ENCODE assay signal across 2 cellular contexts in the genomic region with DNA sequence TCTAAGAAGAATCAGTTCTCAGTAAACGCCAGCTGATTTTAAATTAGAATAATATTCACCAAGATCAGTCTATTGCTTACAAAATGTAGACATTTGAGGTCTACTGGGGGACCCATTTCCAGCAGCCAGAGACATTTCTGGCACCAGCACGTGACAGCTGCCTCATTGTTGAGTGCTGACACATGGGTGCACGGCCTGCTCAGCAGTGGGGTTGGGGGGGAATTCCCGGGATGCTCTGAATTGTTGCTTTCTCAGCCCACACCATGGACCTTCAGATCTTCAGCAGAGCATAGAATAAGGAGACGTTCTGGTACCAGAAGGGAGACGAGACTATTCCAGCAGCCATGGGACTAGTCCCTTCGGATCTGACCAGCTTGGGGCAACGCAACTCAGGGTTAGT.
TF ChIP-seq lines count a peak whose summit lies in the region.

No MANE protein-coding gene starts in this region.

TF ChIP-seq in A549, 52 proteins besides CTCF, POLR2A, EP300 and RAD21:
- TF ChIP-seq BHLHE40 (IDR thresholded peaks at IDR 0.05; ENCODE audit: low read depth, low read length): no peak
- no peak for TF ChIP-seq HDAC2 (IDR thresholded peaks at IDR 0.05)
- TF ChIP-seq HOXA7 (CRISPR knock-in tag; IDR thresholded peaks at IDR 0.05): no peak
- no peak for TF ChIP-seq FOXS1 (CRISPR knock-in tag; IDR thresholded peaks at IDR 0.05)
- no peak for TF ChIP-seq CEBPB (IDR thresholded peaks at IDR 0.05)
- TF ChIP-seq ZSCAN20 (CRISPR knock-in tag; IDR thresholded peaks at IDR 0.05): no peak
- TF ChIP-seq EHF (CRISPR knock-in tag; IDR thresholded peaks at IDR 0.05): no peak
- no peak for TF ChIP-seq SREBF2 (IDR thresholded peaks at IDR 0.05)
- no peak for TF ChIP-seq ELK1 (IDR thresholded peaks at IDR 0.05; ENCODE audit: low read depth, low read length)
- TF ChIP-seq ZFP36 (IDR thresholded peaks at IDR 0.05; ENCODE audit: borderline replicate concordance, partially characterized antibody): no peak

TF ChIP-seq in HepG2, 621 proteins besides CTCF, POLR2A, EP300 and RAD21:
- TF ChIP-seq ZNF629 (CRISPR knock-in tag; conservative IDR thresholded peaks at IDR 0.05) (no peak), TBL1XR1 (IDR thresholded peaks at IDR 0.05; ENCODE audit: borderline replicate concordance, low read length, partially characterized antibody) (no peak), RBFOX2 (IDR thresholded peaks at IDR 0.05; ENCODE audit: low read depth, low read length) (no peak), TMF1 (CRISPR knock-in tag; IDR thresholded peaks at IDR 0.05; ENCODE audit: low read depth) (no peak), HMGXB3 (CRISPR knock-in tag; IDR thresholded peaks at IDR 0.05; ENCODE audit: borderline replicate concordance) (no peak), PHF21A (CRISPR knock-in tag; IDR thresholded peaks at IDR 0.05) (no peak), SMC3 (IDR thresholded peaks at IDR 0.05; ENCODE audit: low read length) (no peak), ZNF703 (CRISPR knock-in tag; IDR thresholded peaks at IDR 0.05; ENCODE audit: borderline replicate concordance) (no peak)
- TF ChIP-seq, protein P1, sequence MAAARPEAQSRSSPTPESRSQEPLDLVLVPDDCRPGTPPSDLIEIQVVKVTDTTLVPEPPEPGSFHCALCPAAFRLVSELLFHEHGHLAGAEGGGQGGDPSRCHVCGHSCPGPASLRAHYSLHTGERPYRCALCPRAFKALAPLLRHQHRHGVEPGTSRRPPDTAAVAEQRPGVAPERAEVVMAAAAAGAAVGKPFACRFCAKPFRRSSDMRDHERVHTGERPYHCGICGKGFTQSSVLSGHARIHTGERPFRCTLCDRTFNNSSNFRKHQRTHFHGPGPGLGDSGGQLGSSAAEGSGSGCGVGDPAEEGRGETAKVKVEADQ (CRISPR knock-in tag; IDR thresholded peaks at IDR 0.05; ENCODE audit: borderline replicate concordance): no peak
